ENCODE assay signal across 1 cellular context in the genomic region with DNA sequence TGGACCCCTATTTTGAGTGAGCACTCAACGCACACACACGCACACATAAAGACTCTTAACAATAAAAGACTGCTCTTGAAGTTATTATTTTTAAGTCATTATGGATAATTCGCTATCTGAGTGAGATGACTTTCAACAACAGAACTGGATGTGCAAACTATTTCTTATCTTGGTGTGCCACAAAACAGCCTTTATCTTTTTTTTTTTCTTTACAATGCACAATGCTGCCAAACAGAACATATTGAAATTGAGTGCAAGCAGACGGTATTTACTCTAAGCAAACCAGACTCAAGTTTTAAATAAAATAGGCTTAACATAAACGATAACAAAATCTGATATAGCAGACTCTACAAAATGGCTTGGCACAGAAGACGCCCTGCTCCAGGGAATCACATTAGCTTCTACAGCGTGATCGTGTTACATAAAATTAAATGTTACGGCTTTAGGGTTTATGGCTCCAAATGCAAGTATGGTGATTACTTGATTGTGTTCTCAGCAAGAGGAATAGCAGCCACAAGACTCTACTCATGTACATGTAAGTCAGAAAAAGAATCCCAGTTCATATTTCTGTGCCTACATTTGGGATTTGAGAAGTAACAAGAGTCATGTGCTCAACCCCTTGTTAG.
TF ChIP-seq lines count a peak whose summit lies in the region.

No MANE protein-coding gene starts in this region.

TF ChIP-seq in GM23338, 12 proteins besides CTCF, POLR2A, EP300 and RAD21 (continued from another document):
- TF ChIP-seq ZNF462 (CRISPR knock-in tag; IDR thresholded peaks at IDR 0.05) (no peak), ZNF331 (CRISPR knock-in tag; IDR thresholded peaks at IDR 0.05; ENCODE audit: low read depth) (no peak), NANOG (IDR thresholded peaks at IDR 0.05; ENCODE audit: borderline replicate concordance) (no peak), EZH2phosphoT487 (IDR thresholded peaks at IDR 0.05; ENCODE audit: unreplicated experiment) (no peak), POLR2AphosphoS5 (IDR thresholded peaks at IDR 0.05; ENCODE audit: low read depth) (no peak), STAT1 (IDR thresholded peaks at IDR 0.05; ENCODE audit: unreplicated experiment) (no peak), ZNF114 (CRISPR knock-in tag; IDR thresholded peaks at IDR 0.05) (no peak), JUNB (IDR thresholded peaks at IDR 0.05; ENCODE audit: unreplicated experiment) (no peak)
TF ChIP-seq in GM23338: peak in this region for 0.
